Comparison of ENCODE assay signal across 18 cellular contexts in the genomic region with DNA sequence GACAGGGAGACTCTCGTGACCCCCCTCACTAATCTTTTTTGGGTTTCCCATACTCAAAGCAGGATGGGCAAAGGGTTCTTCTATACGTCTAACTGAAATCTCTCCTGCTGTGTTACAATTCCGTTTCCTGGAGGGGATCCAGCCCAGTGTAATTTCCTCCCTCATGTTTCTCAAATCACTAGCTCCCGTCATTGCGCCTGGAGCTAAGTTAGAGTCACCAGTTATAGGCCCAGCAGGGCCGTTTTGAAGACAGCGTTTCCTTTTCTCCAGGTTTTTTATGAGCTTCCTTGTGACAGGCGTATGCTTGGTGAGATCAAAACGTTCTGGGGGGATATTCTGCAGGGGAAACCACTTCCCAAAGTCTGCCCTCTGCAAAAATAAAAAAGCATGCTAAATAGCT.
"Had no signal": no experiment of that assay in that cellular context is flagged by ENCODE, and none has a peak within 500 bp of the region (broad histone marks: within the 10 kb centered on the region; RNA-seq: fewer than 3 reads in every experiment).

No MANE protein-coding gene starts in this region.

- ATAC-seq: activated CD4-positive, alpha-beta T cell treated with anti-CD3 and anti-CD28 coated beads for 36 hours; gastrocnemius medialis; WTC11 had no signal

- H3K4me1 Mint-ChIP-seq: activated CD4-positive, alpha-beta T cell treated with anti-CD3 and anti-CD28 coated beads for 36 hours; activated naive CD8-positive, alpha-beta T cell treated with anti-CD3 and anti-CD28 coated beads for 36 hours; endodermal cell; naive B cell; WTC11 had no signal

- H3K9me3 Mint-ChIP-seq: neural progenitor cell; stimulated activated naive CD8-positive, alpha-beta T cell treated with anti-CD3 and anti-CD28 coated beads, Interleukin-15, Interleukin-2, amounts not matched to agents 100 ng/mL and 50 ng/mL, for 24 hours had no signal

- H3K36me3 Mint-ChIP-seq: activated naive CD8-positive, alpha-beta T cell treated with anti-CD3 and anti-CD28 coated beads for 36 hours; naive B cell; WTC11 had no signal

- H3K27ac Mint-ChIP-seq: activated CD4-positive, alpha-beta T cell treated with anti-CD3 and anti-CD28 coated beads for 36 hours; activated naive CD8-positive, alpha-beta T cell treated with anti-CD3 and anti-CD28 coated beads for 36 hours; endodermal cell; naive B cell; neural progenitor cell; stimulated activated naive CD8-positive, alpha-beta T cell treated with anti-CD3 and anti-CD28 coated beads, Interleukin-15, Interleukin-2, amounts not matched to agents 100 ng/mL and 50 ng/mL, for 24 hours; WTC11 had no signal

- H3K4me3 Mint-ChIP-seq: activated CD4-positive, alpha-beta T cell treated with anti-CD3 and anti-CD28 coated beads for 36 hours; activated naive CD8-positive, alpha-beta T cell treated with anti-CD3 and anti-CD28 coated beads for 36 hours; endodermal cell; naive B cell; neural progenitor cell; stimulated activated naive CD8-positive, alpha-beta T cell treated with anti-CD3 and anti-CD28 coated beads, Interleukin-15, Interleukin-2, amounts not matched to agents 100 ng/mL and 50 ng/mL, for 24 hours; WTC11 had no signal

- H3K27me3 Mint-ChIP-seq: activated CD4-positive, alpha-beta T cell treated with anti-CD3 and anti-CD28 coated beads for 36 hours; stimulated activated naive CD8-positive, alpha-beta T cell treated with anti-CD3 and anti-CD28 coated beads, Interleukin-15, Interleukin-2, amounts not matched to agents 100 ng/mL and 50 ng/mL, for 24 hours had no signal

- DNase-seq: activated CD4-positive, alpha-beta T cell treated with anti-CD3 and anti-CD28 coated beads for 36 hours; activated CD4-positive, alpha-beta T cell treated with anti-CD3 and anti-CD28 coated beads, Interleukin-2, amount 50 U/mL, for 48 hours; activated naive CD8-positive, alpha-beta T cell treated with anti-CD3 and anti-CD28 coated beads for 36 hours; activated T-cell treated with anti-CD3 and anti-CD28 coated beads for 4 hours; amniotic stem cell; endodermal cell; gastrocnemius medialis; head of caudate nucleus; kidney; left ventricle myocardium inferior; mammary epithelial cell; naive B cell; stimulated activated CD4-positive, alpha-beta T cell treated with anti-CD3 and anti-CD28 coated beads, Interleukin-12 subunit alpha, Interleukin-12 subunit beta, amount 100 ng/mL, for 4 hours; stimulated activated CD4-positive, alpha-beta T cell treated with anti-CD3 and anti-CD28 coated beads, Interleukin-1b, Interleukin-23, amount 100 ng/mL, for 48 hours; uterus had no signal
